1 cellular context compared by ENCODE assay signal in genomic region chr7:2523941-2524807, GRCh38.
TF ChIP-seq lines count a peak whose summit lies in the region.

No MANE protein-coding gene starts in this region.

TF ChIP-seq in WTC11, 78 proteins besides CTCF, POLR2A, EP300 and RAD21 (continued from another document):
- no peak for TF ChIP-seq PREB (CRISPR knock-in tag; IDR thresholded peaks at IDR 0.05; ENCODE audit: borderline replicate concordance)
- TF ChIP-seq TEAD4 (CRISPR knock-in tag; IDR thresholded peaks at IDR 0.05), result no peak
- TF ChIP-seq ESRRA (CRISPR knock-in tag; IDR thresholded peaks at IDR 0.05; ENCODE audit: borderline replicate concordance), result peak; percentile 29; the same call in 1 of the 2 replicates
- no peak for TF ChIP-seq TP53 (CRISPR knock-in tag; IDR thresholded peaks at IDR 0.05)
- TF ChIP-seq ZNF671 (CRISPR knock-in tag; IDR thresholded peaks at IDR 0.05), result no peak
- TF ChIP-seq, protein P1, sequence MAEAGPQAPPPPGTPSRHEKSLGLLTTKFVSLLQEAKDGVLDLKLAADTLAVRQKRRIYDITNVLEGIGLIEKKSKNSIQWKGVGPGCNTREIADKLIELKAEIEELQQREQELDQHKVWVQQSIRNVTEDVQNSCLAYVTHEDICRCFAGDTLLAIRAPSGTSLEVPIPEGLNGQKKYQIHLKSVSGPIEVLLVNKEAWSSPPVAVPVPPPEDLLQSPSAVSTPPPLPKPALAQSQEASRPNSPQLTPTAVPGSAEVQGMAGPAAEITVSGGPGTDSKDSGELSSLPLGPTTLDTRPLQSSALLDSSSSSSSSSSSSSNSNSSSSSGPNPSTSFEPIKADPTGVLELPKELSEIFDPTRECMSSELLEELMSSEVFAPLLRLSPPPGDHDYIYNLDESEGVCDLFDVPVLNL (CRISPR knock-in tag; IDR thresholded peaks at IDR 0.05; ENCODE audit: borderline replicate concordance, low read depth), result 0 out of 2 replicates have a peak, but pooled peaks have one; percentile 16
- no peak for TF ChIP-seq E2F5 (CRISPR knock-in tag; IDR thresholded peaks at IDR 0.05)
- TF ChIP-seq FOXJ3 (CRISPR knock-in tag; IDR thresholded peaks at IDR 0.05; ENCODE audit: borderline replicate concordance), result no peak
- TF ChIP-seq, protein P2, sequence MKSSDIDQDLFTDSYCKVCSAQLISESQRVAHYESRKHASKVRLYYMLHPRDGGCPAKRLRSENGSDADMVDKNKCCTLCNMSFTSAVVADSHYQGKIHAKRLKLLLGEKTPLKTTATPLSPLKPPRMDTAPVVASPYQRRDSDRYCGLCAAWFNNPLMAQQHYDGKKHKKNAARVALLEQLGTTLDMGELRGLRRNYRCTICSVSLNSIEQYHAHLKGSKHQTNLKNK (CRISPR knock-in tag; IDR thresholded peaks at IDR 0.05), result no peak
- TF ChIP-seq MLX (CRISPR knock-in tag; IDR thresholded peaks at IDR 0.05), result no peak
- peak; percentile 36; the same call in 1 of the 2 replicates for TF ChIP-seq FOXP1 (CRISPR knock-in tag; IDR thresholded peaks at IDR 0.05; ENCODE audit: borderline replicate concordance)
- TF ChIP-seq TEAD1 (CRISPR knock-in tag; IDR thresholded peaks at IDR 0.05), result 0 out of 2 replicates have a peak, but pooled peaks have one; percentile 31
- TF ChIP-seq ZSCAN18 (CRISPR knock-in tag; IDR thresholded peaks at IDR 0.05), result no peak
- peak; percentile 68 for TF ChIP-seq ZNF423 (CRISPR knock-in tag; IDR thresholded peaks at IDR 0.05)
- no peak for TF ChIP-seq OVOL2 (CRISPR knock-in tag; IDR thresholded peaks at IDR 0.05; ENCODE audit: borderline replicate concordance)
